ENCODE assay signal across 23 cellular contexts in the genomic region with DNA sequence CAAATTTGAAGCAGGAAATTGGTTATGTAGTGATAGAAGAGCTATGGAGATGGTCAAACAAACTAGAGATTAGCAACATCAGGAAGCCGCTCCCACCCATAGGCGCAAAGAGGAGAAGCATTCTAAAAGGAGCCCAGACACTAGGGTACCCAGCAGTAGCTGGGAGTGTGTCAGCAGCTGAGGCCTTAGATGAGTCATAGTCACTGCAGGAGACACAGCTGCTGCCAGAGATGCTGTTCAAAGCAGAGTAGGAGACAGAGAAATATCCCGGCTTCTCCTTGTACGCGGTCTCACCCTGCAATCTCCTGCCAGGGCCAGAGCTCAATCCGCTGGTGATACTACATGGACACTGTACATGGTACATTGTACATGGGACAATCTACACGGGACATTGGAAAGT.
DNase-seq lines count a peak whose midpoint lies in the region; ATAC-seq and TF ChIP-seq lines count a peak whose summit lies in the region.
"Had no signal": no experiment of that assay in that cellular context is flagged by ENCODE, and none has a peak within 500 bp of the region (broad histone marks: within the 10 kb centered on the region; RNA-seq: fewer than 3 reads in every experiment).

No MANE protein-coding gene starts in this region.

- no peak overlapping the region for H3K4me3 ChIP-seq in choroid plexus epithelial cell (ENCODE audit: low read depth, low read length)
- no peak overlapping the region for H3K4me3 ChIP-seq in mesendoderm (ENCODE audit: low read length)
- H3K4me3 ChIP-seq: PC-9, prostate gland, SJSA1, skin epidermis, transverse colon had no signal

- no peaks in the 10 kb centered on the region for H3K4me1 ChIP-seq in mesendoderm (ENCODE audit: control insufficient read depth, low read depth, low read length)
- H3K4me1 ChIP-seq: prostate gland, SJSA1, transverse colon had no signal

- H3K56ac ChIP-seq in mesendoderm (ENCODE audit: low read length): no peak overlapping the region

- no peaks in the 10 kb centered on the region for H3K4me1 Mint-ChIP-seq in T-helper 2 cell treated with Interferon-gamma antibody and Interleukin-4, amounts not matched to agents 5 μg/mL and 100 μg/mL, for 36 hours (ENCODE audit: low read depth)
- no peaks in the 10 kb centered on the region for H3K4me1 Mint-ChIP-seq in T-cell
- H3K4me1 Mint-ChIP-seq: CD4-positive, alpha-beta memory T cell; T-helper 17 cell had no signal

- no peak overlapping the region for H3K9ac ChIP-seq in mesendoderm (ENCODE audit: low read length)

- WGBS in mesendoderm (ENCODE audit: extremely low coverage, insufficient coverage, low lambda C conversion rate): no CpG with 5 or more reads among the region's 7 CpGs

- H3K27ac ChIP-seq in mesendoderm (ENCODE audit: low read depth, low read length): no peak overlapping the region
- H3K27ac ChIP-seq: HL-60, PC-9, prostate gland, SJSA1, transverse colon had no signal

- no peak overlapping the region for H3K18ac ChIP-seq in mesendoderm (ENCODE audit: low read length)

- H2BK15ac ChIP-seq in mesendoderm (replicated peaks; ENCODE audit: low read depth): no peak overlapping the region

- no peaks in the 10 kb centered on the region for H3K27me3 ChIP-seq in mesendoderm (ENCODE audit: insufficient read depth, low read length, poor library complexity)
- H3K27me3 ChIP-seq: SJSA1, transverse colon had no signal

- H3K36me3 Mint-ChIP-seq in T-helper 2 cell treated with Interferon-gamma antibody and Interleukin-4, amounts not matched to agents 5 μg/mL and 100 μg/mL, for 36 hours (ENCODE audit: low read depth): no peaks in the 10 kb centered on the region
- H3K36me3 Mint-ChIP-seq in T-cell: no peaks in the 10 kb centered on the region
- H3K36me3 Mint-ChIP-seq: CD4-positive, alpha-beta memory T cell; WTC11 had no signal

- no peak overlapping the region for H2AK5ac ChIP-seq in mesendoderm (ENCODE audit: low read length)

- H3K27ac Mint-ChIP-seq in T-helper 2 cell treated with Interferon-gamma antibody and Interleukin-4, amounts not matched to agents 5 μg/mL and 100 μg/mL, for 36 hours: no peak overlapping the region
- H3K27ac Mint-ChIP-seq in T-cell: no peak overlapping the region
- H3K27ac Mint-ChIP-seq: activated CD8-positive, alpha-beta T cell treated with anti-CD3 and anti-CD28 coated beads for 36 hours; CD4-positive, alpha-beta memory T cell; T-helper 17 cell; WTC11 had no signal

- H4K8ac ChIP-seq in mesendoderm (ENCODE audit: low read depth, low read length): no peak overlapping the region

- POLR2A ChIA-PET in T-cell (lab: Charles Lee): no interaction called here

- H2BK5ac ChIP-seq in mesendoderm (ENCODE audit: low read length): no peak overlapping the region

- H3K4me3 Mint-ChIP-seq in T-helper 2 cell treated with Interferon-gamma antibody and Interleukin-4, amounts not matched to agents 5 μg/mL and 100 μg/mL, for 36 hours: no peak overlapping the region
- no peak overlapping the region for H3K4me3 Mint-ChIP-seq in T-cell
- H3K4me3 Mint-ChIP-seq: activated CD8-positive, alpha-beta T cell treated with anti-CD3 and anti-CD28 coated beads for 36 hours; CD4-positive, alpha-beta memory T cell; T-helper 17 cell; WTC11 had no signal

- no peak overlapping the region for H3K23ac ChIP-seq in mesendoderm (ENCODE audit: low read length)

- H3K4ac ChIP-seq in mesendoderm (ENCODE audit: low read depth, low read length): no peak overlapping the region

- DNase-seq in EL: peak; percentile 75
- peak; percentile 25 for DNase-seq in NCI-H146 treated with DMSO at 0.1 percent for 48 hours (lab: John Stamatoyannopoulos, UW; ENCODE audit: unreplicated experiment)
- DNase-seq in choroid plexus epithelial cell (ENCODE audit: low read depth): peak; percentile 82
- DNase-seq in mesendoderm: peak; percentile 18
- no peak for DNase-seq in T-helper 2 cell treated with Interferon-gamma antibody and Interleukin-4, amounts not matched to agents 5 μg/mL and 100 μg/mL, for 36 hours (ENCODE audit: low spot score)
- DNase-seq in activated CD4-positive, alpha-beta T cell treated with anti-CD3 and anti-CD28 coated beads for 48 hours: no peak
- no peak for DNase-seq in ACHN
- DNase-seq in T-cell: no peak
- DNase-seq: activated CD8-positive, alpha-beta T cell treated with anti-CD3 and anti-CD28 coated beads for 36 hours; activated naive CD4-positive, alpha-beta T cell; CD4-positive, alpha-beta memory T cell; glutamatergic neuron; NCI-H2029; PC-9; stimulated activated naive CD8-positive, alpha-beta T cell treated with anti-CD3 and anti-CD28 coated beads, Interleukin-15, Interleukin-2, amounts not matched to agents 100 U/mL and 50 U/mL, for 24 hours; T-helper 17 cell; transverse colon had no signal

- H3K36me3 ChIP-seq in mesendoderm (ENCODE audit: control insufficient read depth, insufficient read depth, low read length): no peaks in the 10 kb centered on the region
- H3K36me3 ChIP-seq: prostate gland, SJSA1, transverse colon had no signal

- no peak for ATAC-seq in T-cell (replicated peaks in 1 of 4)
- ATAC-seq: activated CD8-positive, alpha-beta T cell treated with anti-CD3 and anti-CD28 coated beads for 36 hours; HCT116; stimulated activated naive CD8-positive, alpha-beta T cell treated with anti-CD3 and anti-CD28 coated beads, Interleukin-15, Interleukin-2, amounts not matched to agents 100 U/mL and 50 U/mL, for 24 hours; T-helper 17 cell; WTC11 had no signal

- CTCF ChIA-PET in T-cell (lab: Charles Lee): no interaction called here

- H3K79me1 ChIP-seq in mesendoderm (ENCODE audit: low read length): no peaks in the 10 kb centered on the region

- H2BK120ac ChIP-seq in mesendoderm (ENCODE audit: low read depth, low read length): no peak overlapping the region

- no peaks in the 10 kb centered on the region for H3K9me3 Mint-ChIP-seq in T-helper 2 cell treated with Interferon-gamma antibody and Interleukin-4, amounts not matched to agents 5 μg/mL and 100 μg/mL, for 36 hours
- peaks cover 0 to 4% (median 0%) of the 10 kb centered on the region in 3 donors for H3K9me3 Mint-ChIP-seq in T-cell

- no peaks in the 10 kb centered on the region for H3K79me2 ChIP-seq in mesendoderm (ENCODE audit: control insufficient read depth, insufficient read depth, low read length)

- no peaks in the 10 kb centered on the region for H3K27me3 Mint-ChIP-seq in T-helper 2 cell treated with Interferon-gamma antibody and Interleukin-4, amounts not matched to agents 5 μg/mL and 100 μg/mL, for 36 hours (ENCODE audit: low read depth)
- no peaks in the 10 kb centered on the region for H3K27me3 Mint-ChIP-seq in T-cell
- H3K27me3 Mint-ChIP-seq: activated CD8-positive, alpha-beta T cell treated with anti-CD3 and anti-CD28 coated beads for 36 hours; CD4-positive, alpha-beta memory T cell; T-helper 17 cell had no signal

- TF ChIP-seq CTCF in choroid plexus epithelial cell (conservative IDR thresholded peaks at IDR 0.05; ENCODE audit: low read depth, low read length): no peak

- in situ Hi-C loops in ACHN (cut with HindIII; ENCODE audit: low pct_ligation_motif_present, low pct_unique_long_range_greater_than_20kb, low sequenced_read_pairs): no loop called here

- H3K4me2 ChIP-seq in mesendoderm (ENCODE audit: low read length): no peak overlapping the region
- H3K4me2 ChIP-seq: PC-9 had no signal

- H4K5ac ChIP-seq in mesendoderm (ENCODE audit: low read length): no peak overlapping the region

Comparison
In these comparisons a context has a peak if more than half of its experiments do, and no peak if none do; other contexts are left out.
1. DNase-seq: peak in EL (single experiment), NCI-H146 treated with DMSO at 0.1 percent for 48 hours (single experiment), choroid plexus epithelial cell (single experiment) and mesendoderm (single experiment); none in T-helper 2 cell treated with Interferon-gamma antibody and Interleukin-4, amounts not matched to agents 5 μg/mL and 100 μg/mL, for 36 hours (single experiment), activated CD4-positive, alpha-beta T cell treated with anti-CD3 and anti-CD28 coated beads for 48 hours (single experiment), ACHN (single experiment) and T-cell (0 of 34).